ENCODE assay signal across 8 cellular contexts in genomic region chr13:27449081-27449603, GRCh38. TPM values are rescaled to one million over a fixed set of nuclear protein-coding genes. Genes with fewer than 3 reads are reported as not detected.
DNase-seq lines count a peak whose midpoint lies in the region; ATAC-seq and TF ChIP-seq lines count a peak whose summit lies in the region.

No MANE protein-coding gene starts in this region.

- no peaks in the 10 kb centered on the region for H3K9me3 Mint-ChIP-seq in activated CD4-positive, alpha-beta T cell treated with anti-CD3 and anti-CD28 coated beads, Interleukin-2, amount 10 ng/mL, durations not matched to agents 7 days and 5 days
- H3K9me3 Mint-ChIP-seq in activated naive CD4-positive, alpha-beta T cell treated with anti-CD3 and anti-CD28 coated beads, Interleukin-2, amount 50 U/mL, for 72 hours = no peaks in the 10 kb centered on the region

- H3K27me3 ChIP-seq in layer of hippocampus (ENCODE audit: control insufficient read depth, insufficient read depth, low read length) (no peaks in the 10 kb centered on the region), thoracic aorta (replicated peaks; ENCODE audit: insufficient read depth) (no peaks in the 10 kb centered on the region)

- no peaks in the 10 kb centered on the region for H3K27me3 Mint-ChIP-seq in activated CD4-positive, alpha-beta T cell treated with anti-CD3 and anti-CD28 coated beads, Interleukin-2, amount 10 ng/mL, durations not matched to agents 7 days and 5 days

- peaks cover 14 to 29% of the 10 kb centered on the region in 2 donors for H3K4me1 ChIP-seq in thoracic aorta (ENCODE audit: control insufficient read depth in 1 of 2, low read depth in 2 of 2)

- TF ChIP-seq CTCF in thoracic aorta (IDR thresholded peaks at IDR 0.05) = no peak

- H3K9me3 ChIP-seq in thoracic aorta = no peaks in the 10 kb centered on the region

- peaks cover 60% of the 10 kb centered on the region for H3K4me1 Mint-ChIP-seq in activated CD4-positive, alpha-beta T cell treated with anti-CD3 and anti-CD28 coated beads, Interleukin-2, amount 10 ng/mL, durations not matched to agents 7 days and 5 days

- peak overlapping the region; percentile 98 for H3K27ac ChIP-seq in layer of hippocampus (ENCODE audit: low read depth, low read length)
- peak overlapping the region; percentile 94 to 96 for H3K27ac ChIP-seq in thoracic aorta

- DNase-seq in activated CD4-positive, alpha-beta T cell treated with anti-CD3 and anti-CD28 coated beads, Interleukin-2, amount 10 ng/mL, durations not matched to agents 7 days and 5 days = no peak
- DNase-seq in activated CD4-positive, alpha-beta T cell treated with anti-CD3 and anti-CD28 coated beads for 1 hour = no peak
- DNase-seq in activated naive CD4-positive, alpha-beta T cell treated with anti-CD3 and anti-CD28 coated beads, Interleukin-2, amount 50 U/mL, for 72 hours (ENCODE audit: low spot score in 2 of 2) = no peak
- DNase-seq in thoracic aorta (ENCODE audit: low spot score) (no peak), SHP77 (lab: John Stamatoyannopoulos, UW) (no peak), KG1 (lab: John Stamatoyannopoulos, UW) (no peak)
- DNase-seq in activated CD4-positive, CD25-positive, alpha-beta regulatory T cell treated with anti-CD3 and anti-CD28 coated beads, Interleukin-2, amount 50 U/mL, for 72 hours = no peak

- CTCF ChIA-PET in activated CD4-positive, alpha-beta T cell treated with anti-CD3 and anti-CD28 coated beads, Interleukin-2, amount 10 ng/mL, durations not matched to agents 7 days and 5 days (lab: Charles Lee) = interaction anchor here (0.9 to 1.5 kb wide), 4 partner anchors 13 to 24 kb away, joined by 3 read pairs; no protein-coding TSS in a partner anchor

- H3K36me3 ChIP-seq in thoracic aorta = peaks cover 4% of the 10 kb centered on the region

- H3K36me3 Mint-ChIP-seq in activated CD4-positive, alpha-beta T cell treated with anti-CD3 and anti-CD28 coated beads, Interleukin-2, amount 10 ng/mL, durations not matched to agents 7 days and 5 days (ENCODE audit: low read depth) = peaks cover 26% of the 10 kb centered on the region
- H3K36me3 Mint-ChIP-seq in activated naive CD4-positive, alpha-beta T cell treated with anti-CD3 and anti-CD28 coated beads, Interleukin-2, amount 50 U/mL, for 72 hours = peaks cover 13% of the 10 kb centered on the region in 2 donors

- POLR2A ChIA-PET in activated CD4-positive, alpha-beta T cell treated with anti-CD3 and anti-CD28 coated beads, Interleukin-2, amount 10 ng/mL, durations not matched to agents 7 days and 5 days (lab: Charles Lee) = interaction anchor here (2.4 kb wide), 1 partner anchor 23 kb away, joined by 10 read pairs; no protein-coding TSS in a partner anchor

- peak overlapping the region; percentile 97 for H3K27ac Mint-ChIP-seq in activated CD4-positive, alpha-beta T cell treated with anti-CD3 and anti-CD28 coated beads, Interleukin-2, amount 10 ng/mL, durations not matched to agents 7 days and 5 days
- H3K27ac Mint-ChIP-seq in activated naive CD4-positive, alpha-beta T cell treated with anti-CD3 and anti-CD28 coated beads, Interleukin-2, amount 50 U/mL, for 72 hours = peak overlapping the region; percentile 95 to 98

- ATAC-seq in activated naive CD4-positive, alpha-beta T cell treated with anti-CD3 and anti-CD28 coated beads, Interleukin-2, amount 50 U/mL, for 72 hours = no peak
- ATAC-seq in thoracic aorta (ENCODE audit: insufficient number of reproducible peaks, low FRiP score, low read depth) = no peak

- H3K4me3 ChIP-seq in thoracic aorta = peak overlapping the region; percentile 94

- H3K4me3 Mint-ChIP-seq in activated CD4-positive, alpha-beta T cell treated with anti-CD3 and anti-CD28 coated beads, Interleukin-2, amount 10 ng/mL, durations not matched to agents 7 days and 5 days = peak overlapping the region; percentile 93

RNA-seq across cellular contexts. Expression of gene MTIF3, which starts 1.2 kb away (rescaled TPM):
- 10 to 100 TPM; 45.7 to 67.6 TPM for total RNA-seq in activated CD4-positive, alpha-beta T cell treated with anti-CD3 and anti-CD28 coated beads, Interleukin-2, amount 10 ng/mL, durations not matched to agents 7 days and 5 days
- total RNA-seq in activated naive CD4-positive, alpha-beta T cell treated with anti-CD3 and anti-CD28 coated beads, Interleukin-2, amount 50 U/mL, for 72 hours = 10 to 100 TPM; 34.7 to 49.7 TPM
- total RNA-seq in thoracic aorta = 10 to 100 TPM; 28.3 to 29.5 TPM

RNA-seq across cellular contexts. Expression of gene GTF3A, which starts 24.7 kb away (rescaled TPM):
- 100 to 1,000 TPM; 173 to 189 TPM for total RNA-seq in activated CD4-positive, alpha-beta T cell treated with anti-CD3 and anti-CD28 coated beads, Interleukin-2, amount 10 ng/mL, durations not matched to agents 7 days and 5 days
- 100 to 1,000 TPM; 133 to 190 TPM for total RNA-seq in activated naive CD4-positive, alpha-beta T cell treated with anti-CD3 and anti-CD28 coated beads, Interleukin-2, amount 50 U/mL, for 72 hours
- total RNA-seq in thoracic aorta = 10 to 100 TPM; 70.4 to 86.4 TPM
